In the genomic region with DNA sequence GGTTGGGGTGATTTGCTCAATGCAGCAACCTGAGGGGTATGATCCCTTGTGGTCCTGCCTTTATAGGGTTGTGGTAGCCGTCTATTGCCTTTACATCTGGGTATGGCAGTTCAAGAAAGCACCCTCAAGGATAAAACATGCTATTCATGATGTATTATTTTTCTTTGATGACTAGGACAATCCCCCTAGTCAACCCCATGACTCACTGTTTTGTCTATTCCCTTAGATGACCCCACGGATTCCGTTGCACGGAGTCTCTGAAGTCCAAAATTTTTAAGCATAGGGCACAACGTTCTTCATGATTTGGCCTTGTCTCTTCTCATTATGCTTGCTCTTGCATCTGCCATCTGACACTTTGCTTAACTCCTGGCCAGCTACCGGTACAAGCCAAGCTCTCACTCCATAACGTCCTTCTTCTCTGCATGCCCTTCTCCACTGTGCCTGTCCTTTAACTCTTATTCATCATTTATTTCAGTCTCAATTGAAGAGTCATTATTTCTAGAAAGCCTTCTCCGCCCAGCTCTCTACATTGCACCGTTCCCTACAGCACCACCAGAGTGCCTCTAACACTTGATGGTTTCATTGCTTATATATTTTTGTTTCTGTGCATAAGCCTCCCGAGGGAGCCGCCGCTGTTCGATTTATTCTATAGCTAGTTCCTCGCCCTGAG, we compare ENCODE assay signal across 8 cellular contexts. TPM values are rescaled to one million over a fixed set of nuclear protein-coding genes. Genes with fewer than 3 reads are reported as not detected.
DNase-seq lines count a peak whose midpoint lies in the region; TF ChIP-seq lines count a peak whose summit lies in the region.

No MANE protein-coding gene starts in this region.

- H3F3A ChIP-seq in MM.1S (ENCODE audit: insufficient read depth, low read length): peaks cover 15% of the 10 kb centered on the region

- no peaks in the 10 kb centered on the region for H3K9me3 ChIP-seq in CD8-positive, alpha-beta memory T cell (ENCODE audit: low read length)
- H3K9me3 ChIP-seq in MM.1S (replicated peaks; ENCODE audit: insufficient read depth, low read length): no peaks in the 10 kb centered on the region

- H4K20me1 ChIP-seq in MM.1S (ENCODE audit: insufficient read depth, low read length): no peaks in the 10 kb centered on the region

- peak overlapping the region; percentile 87 for H3K4me3 ChIP-seq in CD8-positive, alpha-beta memory T cell (ENCODE audit: low read length)
- peak overlapping the region; percentile 86 for H3K4me3 ChIP-seq in MM.1S (ENCODE audit: low read length)

- no peak for TF ChIP-seq CTCF in MM.1S (IDR thresholded peaks at IDR 0.05; ENCODE audit: low read length)
- no peak for TF ChIP-seq CTCF in neural crest cell (conservative IDR thresholded peaks at IDR 0.05)

- intact Hi-C loops in dendritic cell treated with granulocyte-macrophage colony-stimulating factor and Interleukin-4, amounts not matched to agents 40 ng/mL and 50 ng/mL, for 4 days (cut with micrococcal nuclease): loop anchor here (10.0 kb wide), 1 partner anchor 349 kb away; no protein-coding TSS in a partner anchor

- CTCF ChIA-PET in CD8-positive, alpha-beta memory T cell (lab: Charles Lee): interaction anchor here (0.7 kb wide), 1 partner anchor 320 kb away, joined by 3 read pairs; no protein-coding TSS in a partner anchor

- no peak overlapping the region for H3K27ac ChIP-seq in CD8-positive, alpha-beta memory T cell (ENCODE audit: low read depth, low read length)
- H3K27ac ChIP-seq in MM.1S (ENCODE audit: low read length): no peak overlapping the region

- H3K9ac ChIP-seq in MM.1S (ENCODE audit: low read length): no peak overlapping the region

- no peaks in the 10 kb centered on the region for H3K9me3 Mint-ChIP-seq in CD8-positive, alpha-beta memory T cell
- no peaks in the 10 kb centered on the region for H3K9me3 Mint-ChIP-seq in dendritic cell treated with granulocyte-macrophage colony-stimulating factor and Interleukin-4, amounts not matched to agents 40 ng/mL and 50 ng/mL, for 4 days
- H3K9me3 Mint-ChIP-seq in neural crest cell: no peaks in the 10 kb centered on the region

- POLR2A ChIA-PET in CD8-positive, alpha-beta memory T cell (lab: Charles Lee): no interaction called here

- H3K36me3 ChIP-seq in CD8-positive, alpha-beta memory T cell (ENCODE audit: insufficient read depth, low read length): no peaks in the 10 kb centered on the region
- no peaks in the 10 kb centered on the region for H3K36me3 ChIP-seq in MM.1S (replicated peaks; ENCODE audit: insufficient read depth, low read length)

- H3K4me3 Mint-ChIP-seq in CD8-positive, alpha-beta memory T cell: peak overlapping the region; percentile 92 to 97 (median 95)
- peak overlapping the region; percentile 89 for H3K4me3 Mint-ChIP-seq in dendritic cell treated with granulocyte-macrophage colony-stimulating factor and Interleukin-4, amounts not matched to agents 40 ng/mL and 50 ng/mL, for 4 days
- H3K4me3 Mint-ChIP-seq in neural crest cell: peak overlapping the region; percentile 95

- peaks cover 0 to 5% (median 0%) of the 10 kb centered on the region in 3 donors for H3K36me3 Mint-ChIP-seq in CD8-positive, alpha-beta memory T cell
- H3K36me3 Mint-ChIP-seq in dendritic cell treated with granulocyte-macrophage colony-stimulating factor and Interleukin-4, amounts not matched to agents 40 ng/mL and 50 ng/mL, for 4 days (ENCODE audit: low read depth): peaks cover 8% of the 10 kb centered on the region
- H3K36me3 Mint-ChIP-seq in neural crest cell (ENCODE audit: low read depth): no peaks in the 10 kb centered on the region

- H3K27me3 ChIP-seq in CD8-positive, alpha-beta memory T cell (ENCODE audit: insufficient read depth, low read length, poor library complexity, severe bottlenecking): no peaks in the 10 kb centered on the region
- H3K27me3 ChIP-seq in MM.1S (replicated peaks; ENCODE audit: insufficient read depth, low read length): no peaks in the 10 kb centered on the region

- peaks cover 0 to 12% of the 10 kb centered on the region in 2 donors for H3K27me3 Mint-ChIP-seq in CD8-positive, alpha-beta memory T cell
- no peaks in the 10 kb centered on the region for H3K27me3 Mint-ChIP-seq in dendritic cell treated with granulocyte-macrophage colony-stimulating factor and Interleukin-4, amounts not matched to agents 40 ng/mL and 50 ng/mL, for 4 days
- H3K27me3 Mint-ChIP-seq in neural crest cell (ENCODE audit: low read depth): no peaks in the 10 kb centered on the region

- H3K9me2 ChIP-seq in MM.1S (replicated peaks; ENCODE audit: insufficient read depth, low read length): no peaks in the 10 kb centered on the region

- H2AFZ ChIP-seq in MM.1S (ENCODE audit: low read length): peak overlapping the region; percentile 99

- H3K4me2 ChIP-seq in MM.1S (ENCODE audit: low read depth, low read length): peak overlapping the region; percentile 77

- H3K4me1 Mint-ChIP-seq in CD8-positive, alpha-beta memory T cell: peaks cover 25 to 38% (median 36%) of the 10 kb centered on the region in 3 donors
- peaks cover 26% of the 10 kb centered on the region for H3K4me1 Mint-ChIP-seq in dendritic cell treated with granulocyte-macrophage colony-stimulating factor and Interleukin-4, amounts not matched to agents 40 ng/mL and 50 ng/mL, for 4 days (ENCODE audit: low read depth)
- H3K4me1 Mint-ChIP-seq in neural crest cell: peaks cover 29% of the 10 kb centered on the region

- 0 out of 2 replicates have a peak, but pooled peaks cover 5% of the 10 kb centered on the region for H3K79me2 ChIP-seq in MM.1S (ENCODE audit: low read length)

- peak overlapping the region in 7 of 8 donors; percentile 4 to 93 (median 90) for H3K27ac Mint-ChIP-seq in CD8-positive, alpha-beta memory T cell
- H3K27ac Mint-ChIP-seq in dendritic cell treated with granulocyte-macrophage colony-stimulating factor and Interleukin-4, amounts not matched to agents 40 ng/mL and 50 ng/mL, for 4 days: peak overlapping the region; percentile 89
- H3K27ac Mint-ChIP-seq in neural crest cell (ENCODE audit: unreplicated experiment): no peak overlapping the region

- H3K4me1 ChIP-seq in CD8-positive, alpha-beta memory T cell (ENCODE audit: insufficient read depth, low read length): peaks cover 8% of the 10 kb centered on the region
- H3K4me1 ChIP-seq in MM.1S (ENCODE audit: low read length): peaks cover 9% of the 10 kb centered on the region; the same call in 1 of the 2 replicates

- DNase-seq in CD8-positive, alpha-beta memory T cell: no peak
- DNase-seq in MM.1S (no peak), neural crest cell (ENCODE audit: low read depth, low spot score) (no peak), RPMI8226 (no peak), NCI-H1930 (lab: John Stamatoyannopoulos, UW) (no peak), NCI-H1092 treated with DMSO at 0.1 percent for 48 hours (lab: John Stamatoyannopoulos, UW) (no peak)
- DNase-seq in stimulated activated CD4-positive, alpha-beta T cell treated with anti-CD3 and anti-CD28 coated beads, Interleukin-2, amount 100 ng/mL, for 24 hours: no peak

RNA-seq across cellular contexts. Expression of a gene that starts 0.8 kb away (rescaled TPM):
- total RNA-seq in CD8-positive, alpha-beta memory T cell: 1 to 10 TPM; 2.4 to 2.5 TPM
- polyA plus RNA-seq in CD8-positive, alpha-beta memory T cell: 2.6 TPM
- total RNA-seq in neural crest cell: 11.8 and 13.6 TPM in 2 replicates
